ENCODE assay signal across 11 cellular contexts in genomic region chr3:59496250-59496649, GRCh38.
"Had no signal": no experiment of that assay in that cellular context is flagged by ENCODE, and none has a peak within 500 bp of the region (broad histone marks: within the 10 kb centered on the region; RNA-seq: fewer than 3 reads in every experiment).

No MANE protein-coding gene starts in this region.

- H3K4me1 ChIP-seq: HAP-1 had no signal

- H3K9me3 ChIP-seq: HAP-1 had no signal

- H3K4me3 ChIP-seq: HAP-1, K562 had no signal

- DNase-seq: GOT3, H7, HFFc6, IMR-90, Kasumi-1, KG1 had no signal

- H3K36me3 ChIP-seq: HAP-1 had no signal

- FAIRE-seq: HepG2, K562 had no signal

- H3K27ac ChIP-seq: HL-60 had no signal

- ATAC-seq: HCT116, HepG2, K562 had no signal
